25 cellular contexts compared by ENCODE assay signal in genomic region chr15:83842281-83842680, GRCh38.
"Had no signal": no experiment of that assay in that cellular context is flagged by ENCODE, and none has a peak within 500 bp of the region (broad histone marks: within the 10 kb centered on the region; RNA-seq: fewer than 3 reads in every experiment).

No MANE protein-coding gene starts in this region.

- H3K9me3 ChIP-seq: body of pancreas, colonic mucosa, heart right ventricle, spleen, testis had no signal

- H3K27me3 ChIP-seq: body of pancreas, colonic mucosa, heart right ventricle, testis had no signal

- H3K27ac ChIP-seq: body of pancreas, colonic mucosa, spleen, testis had no signal

- H3K4me1 ChIP-seq: body of pancreas, colonic mucosa, testis had no signal

- DNase-seq: activated CD4-positive, alpha-beta T cell treated with anti-CD3 and anti-CD28 coated beads for 48 hours; activated CD4-positive, alpha-beta T cell treated with anti-CD3 and anti-CD28 coated beads, Interleukin-2, amount 50 U/mL, for 48 hours; activated CD8-positive, alpha-beta memory T cell treated with anti-CD3 and anti-CD28 coated beads for 24 hours; activated effector memory CD4-positive, alpha-beta T cell treated with Interleukin-2 at 50 U/mL for 16 hours; activated naive CD4-positive, alpha-beta T cell treated with Interleukin-2 at 50 U/mL for 16 hours; aorta; body of pancreas; cerebellar nuclear complex; colonic mucosa; effector CD8-positive, alpha-beta T cell; erythroblast; foreskin fibroblast; heart right ventricle; islet precursor cell; midbrain; naive thymus-derived CD8-positive, alpha-beta T cell; right cardiac atrium; spleen; stimulated activated CD4-positive, alpha-beta T cell treated with anti-CD3 and anti-CD28 coated beads, Interleukin-2, amount 100 ng/mL, for 48 hours; stimulated activated naive CD4-positive, alpha-beta T cell treated with Interleukin-2 at 50 U/mL for 16 hours; T-helper 1 cell; testis; trophoblast cell had no signal

- H3K9me3 Mint-ChIP-seq: naive thymus-derived CD8-positive, alpha-beta T cell; T-helper 2 cell treated with Interferon-gamma antibody and Interleukin-4, amounts not matched to agents 5 μg/mL and 100 μg/mL, for 36 hours had no signal

- H3K27ac Mint-ChIP-seq: activated naive CD8-positive, alpha-beta T cell; naive thymus-derived CD8-positive, alpha-beta T cell; T-helper 2 cell treated with Interferon-gamma antibody and Interleukin-4, amounts not matched to agents 5 μg/mL and 100 μg/mL, for 36 hours had no signal

- ATAC-seq: body of pancreas; heart right ventricle; naive thymus-derived CD8-positive, alpha-beta T cell; right cardiac atrium had no signal

- H3K4me3 ChIP-seq: body of pancreas, colonic mucosa, heart right ventricle, spleen, testis had no signal

- H3K36me3 Mint-ChIP-seq: activated naive CD8-positive, alpha-beta T cell; naive thymus-derived CD8-positive, alpha-beta T cell had no signal

- H3K4me3 Mint-ChIP-seq: activated naive CD8-positive, alpha-beta T cell; naive thymus-derived CD8-positive, alpha-beta T cell; T-helper 2 cell treated with Interferon-gamma antibody and Interleukin-4, amounts not matched to agents 5 μg/mL and 100 μg/mL, for 36 hours had no signal

- H3K36me3 ChIP-seq: colonic mucosa, heart right ventricle, spleen had no signal
